ENCODE assay signal across 17 cellular contexts in genomic region chr16:66976746-66977145, GRCh38. TPM values are rescaled to one million over a fixed set of nuclear protein-coding genes. Genes with fewer than 3 reads are reported as not detected.
DNase-seq lines count a peak whose midpoint lies in the region; TF ChIP-seq lines count a peak whose summit lies in the region.
"Had no signal": no experiment of that assay in that cellular context is flagged by ENCODE, and none has a peak within 500 bp of the region (broad histone marks: within the 10 kb centered on the region; RNA-seq: fewer than 3 reads in every experiment).

No MANE protein-coding gene starts in this region.

- no peak overlapping the region for H3K4me3 ChIP-seq in BLaER1
- H3K4me3 ChIP-seq in liver (ENCODE audit: low read depth in 1 of 3, low read length in 3 of 3) = no peak overlapping the region
- no peak overlapping the region for H3K4me3 ChIP-seq in H7 (ENCODE audit: insufficient read depth, low read depth, low read length)
- H3K4me3 ChIP-seq: SK-N-MC had no signal

- CTCF ChIA-PET in activated CD4-positive, alpha-beta memory T cell treated with anti-CD3 and anti-CD28 coated beads for 36 hours (lab: Charles Lee) = interaction anchor here (0.5 to 3.7 kb wide), 16 partner anchors 11 to 250 kb away, joined by 3 to 45 read pairs (median 11); partner anchors contain the start of genes CES3, FBXL8, TMEM208 and TRADD

- peak overlapping the region; percentile 34 for H3K4me3 Mint-ChIP-seq in activated CD4-positive, alpha-beta memory T cell treated with anti-CD3 and anti-CD28 coated beads for 36 hours
- H3K4me3 Mint-ChIP-seq: activated T-cell treated with anti-CD3 and anti-CD28 coated beads, Interleukin-2, amount 50 U/mL, for 4 hours had no signal

- no peaks in the 10 kb centered on the region for H3K9me3 Mint-ChIP-seq in activated CD4-positive, alpha-beta memory T cell treated with anti-CD3 and anti-CD28 coated beads for 36 hours
- H3K9me3 Mint-ChIP-seq: activated T-cell treated with anti-CD3 and anti-CD28 coated beads, Interleukin-2, amount 50 U/mL, for 4 hours had no signal

- peak overlapping the region; percentile 43 for H3K27ac Mint-ChIP-seq in activated CD4-positive, alpha-beta memory T cell treated with anti-CD3 and anti-CD28 coated beads for 36 hours

- no peak for TF ChIP-seq CTCF in liver (IDR thresholded peaks at IDR 0.05; ENCODE audit: low read depth, low read length, missing input control)

- intact Hi-C loops in activated CD4-positive, alpha-beta memory T cell treated with anti-CD3 and anti-CD28 coated beads for 36 hours (cut with micrococcal nuclease) = loop anchor here (1.0 kb wide), 5 partner anchors 22 to 209 kb away; partner anchors contain the start of genes FBXL8 and TRADD

- POLR2A ChIA-PET in activated CD4-positive, alpha-beta memory T cell treated with anti-CD3 and anti-CD28 coated beads for 36 hours (lab: Charles Lee) = no interaction called here

- H3K9me3 ChIP-seq in BLaER1 = no peaks in the 10 kb centered on the region
- no peaks in the 10 kb centered on the region for H3K9me3 ChIP-seq in liver (ENCODE audit: control insufficient read depth in 4 of 4, low read length in 3 of 4)

- no peaks in the 10 kb centered on the region for H3K27me3 Mint-ChIP-seq in activated CD4-positive, alpha-beta memory T cell treated with anti-CD3 and anti-CD28 coated beads for 36 hours

- WGBS in liver = 45% methylated on average over 13 of the region's 13 CpGs

- H3K27ac ChIP-seq in BLaER1 (no peak overlapping the region), liver (ENCODE audit: low read depth in 1 of 2, low read length in 2 of 2) (peak overlapping the region; percentile 39 to 65)
- H3K27ac ChIP-seq: SK-N-MC had no signal

- peaks cover 44% of the 10 kb centered on the region for H3K4me1 Mint-ChIP-seq in activated CD4-positive, alpha-beta memory T cell treated with anti-CD3 and anti-CD28 coated beads for 36 hours (ENCODE audit: low read depth)

- no peak for TF ChIP-seq RAD21 in liver (IDR thresholded peaks at IDR 0.05)

- no peak for DNase-seq in activated CD4-positive, alpha-beta memory T cell treated with anti-CD3 and anti-CD28 coated beads for 36 hours
- DNase-seq in activated effector memory CD4-positive, alpha-beta T cell treated with Interleukin-2 at 50 U/mL for 16 hours = no peak
- no peak for DNase-seq in H7
- no peak for DNase-seq in DMS114 treated with DMSO at 0.1 percent for 48 hours (lab: John Stamatoyannopoulos, UW; ENCODE audit: unreplicated experiment)
- DNase-seq: activated CD4-positive, alpha-beta T cell treated with anti-CD3 and anti-CD28 coated beads for 4 hours; activated T-cell treated with anti-CD3 and anti-CD28 coated beads, Interleukin-2, amount 50 U/mL, for 4 hours; amygdala; Calu3; GDM1; GOT3; hypothalamus; NCI-H2029 treated with DMSO at 0.1 percent for 48 hours; NCI-H524; stimulated activated CD4-positive, alpha-beta T cell treated with anti-CD3 and anti-CD28 coated beads, Interleukin-2, amount 100 ng/mL, for 48 hours had no signal

- no peaks in the 10 kb centered on the region for H3K27me3 ChIP-seq in BLaER1
- no peaks in the 10 kb centered on the region for H3K27me3 ChIP-seq in liver (ENCODE audit: control insufficient read depth in 4 of 4, insufficient read depth in 4 of 4, low read length in 3 of 4)
- H3K27me3 ChIP-seq in H7 (ENCODE audit: control insufficient read depth, insufficient read depth, low read length) = 0 out of 2 replicates have a peak, but pooled peaks cover 2% of the 10 kb centered on the region

- H3K4me2 ChIP-seq in BLaER1 = peak overlapping the region; percentile 60

- H3K36me3 Mint-ChIP-seq in activated CD4-positive, alpha-beta memory T cell treated with anti-CD3 and anti-CD28 coated beads for 36 hours = peaks cover 5% of the 10 kb centered on the region

- H3K9ac ChIP-seq in BLaER1 (no peak overlapping the region), liver (ENCODE audit: low read depth in 1 of 2, low read length in 2 of 2) (no peak overlapping the region)

- H3K4me1 ChIP-seq in BLaER1 = peaks cover 39% of the 10 kb centered on the region
- peaks cover 0 to 15% (median 7%) of the 10 kb centered on the region in 4 donors for H3K4me1 ChIP-seq in liver (ENCODE audit: control insufficient read depth in 4 of 4, insufficient read depth in 4 of 4, low read length in 3 of 4)

- no peaks in the 10 kb centered on the region for H3K36me3 ChIP-seq in BLaER1
- peaks cover 0 to 7% (median 5%) of the 10 kb centered on the region in 4 donors for H3K36me3 ChIP-seq in liver (ENCODE audit: control insufficient read depth in 4 of 4, insufficient read depth in 3 of 4, low read depth in 1 of 4, low read length in 3 of 4)
- no peaks in the 10 kb centered on the region for H3K36me3 ChIP-seq in H7 (replicated peaks; ENCODE audit: control insufficient read depth, insufficient read depth, low read length)

- no peaks in the 10 kb centered on the region for H4K20me1 ChIP-seq in BLaER1

TF ChIP-seq in liver, 16 proteins besides CTCF, POLR2A, EP300 and RAD21:
- TF ChIP-seq HNF4A (conservative IDR thresholded peaks at IDR 0.05) = no peak
- TF ChIP-seq ZBTB33 (IDR thresholded peaks at IDR 0.05) = no peak
- TF ChIP-seq RXRA (IDR thresholded peaks at IDR 0.05) = no peak
- TF ChIP-seq TAF1 (conservative IDR thresholded peaks at IDR 0.05) = no peak
- no peak for TF ChIP-seq NR2F2 (IDR thresholded peaks at IDR 0.05)

RNA-seq across cellular contexts. Expression of gene CES4A, which starts 11.6 kb away (rescaled TPM):
- total RNA-seq in activated CD4-positive, alpha-beta memory T cell treated with anti-CD3 and anti-CD28 coated beads for 36 hours = 10 to 100 TPM; 25.0 to 25.9 TPM
- 10 to 100 TPM in 1 of 2 donors, 1 to 10 TPM in 1; 1.6 to 20.5 TPM for total RNA-seq in liver
- 10 to 100 TPM in 1 of 2 donors, 1 to 10 TPM in 1; 5.4 to 17.1 TPM for polyA plus RNA-seq in liver
- total RNA-seq in H7 (2014; rRNA removed; shearing (Covaris generic)) = 0.07 and 0.45 TPM in 2 replicates
- total RNA-seq: Calu3 had no signal

RNA-seq across cellular contexts. Expression of gene CES3, which starts 15.7 kb away (rescaled TPM):
- total RNA-seq in activated CD4-positive, alpha-beta memory T cell treated with anti-CD3 and anti-CD28 coated beads for 36 hours = 1 to 10 TPM; 1.6 to 3.0 TPM
- total RNA-seq in liver = 10 to 100 TPM in 1 of 2 donors, under 1 TPM in 1; 0.19 to 28.3 TPM
- polyA plus RNA-seq in liver = 10 to 100 TPM; 12.3 to 12.7 TPM
- 0.31 and 0.44 TPM in 2 replicates for total RNA-seq in H7 (2014; rRNA removed; shearing (Covaris generic))

RNA-seq across cellular contexts. Expression of gene CES2, which starts 41.4 kb away (rescaled TPM):
- total RNA-seq in activated CD4-positive, alpha-beta memory T cell treated with anti-CD3 and anti-CD28 coated beads for 36 hours = 10 to 100 TPM; 32.5 to 32.7 TPM
- 100 to 1,000 TPM in 1 of 2 donors, 10 to 100 TPM in 1; 21.2 to 200 TPM for total RNA-seq in liver
- polyA plus RNA-seq in liver = 100 to 1,000 TPM; 173 to 190 TPM
- total RNA-seq in H7 (2014; rRNA removed; shearing (Covaris generic)) = 8.3 and 13.0 TPM in 2 replicates

RNA-seq across cellular contexts. Expression of gene CIAO2B, which starts 42.5 kb away (rescaled TPM):
- 100 to 1,000 TPM; 195 to 204 TPM for total RNA-seq in activated CD4-positive, alpha-beta memory T cell treated with anti-CD3 and anti-CD28 coated beads for 36 hours
- total RNA-seq in liver = 10 to 100 TPM; 51.1 to 52.5 TPM
- polyA plus RNA-seq in liver = 100 to 1,000 TPM; 120 TPM
- total RNA-seq in H7 (2014; rRNA removed; shearing (Covaris generic)) = 91.1 TPM in 2 replicates

RNA-seq across cellular contexts. Expression of gene RRAD, which starts 51.4 kb away (rescaled TPM):
- under 1 TPM; 0.48 to 0.65 TPM for total RNA-seq in activated CD4-positive, alpha-beta memory T cell treated with anti-CD3 and anti-CD28 coated beads for 36 hours
- total RNA-seq in liver = under 1 TPM; 0.14 to 0.50 TPM
- polyA plus RNA-seq in liver = under 1 TPM; 0.58 to 0.61 TPM
- 0.10 TPM in 1 of 2 replicates, not detected in the other for total RNA-seq in H7 (2014; rRNA removed; shearing (Covaris generic))
